27 cellular contexts compared by ENCODE assay signal in the genomic region with DNA sequence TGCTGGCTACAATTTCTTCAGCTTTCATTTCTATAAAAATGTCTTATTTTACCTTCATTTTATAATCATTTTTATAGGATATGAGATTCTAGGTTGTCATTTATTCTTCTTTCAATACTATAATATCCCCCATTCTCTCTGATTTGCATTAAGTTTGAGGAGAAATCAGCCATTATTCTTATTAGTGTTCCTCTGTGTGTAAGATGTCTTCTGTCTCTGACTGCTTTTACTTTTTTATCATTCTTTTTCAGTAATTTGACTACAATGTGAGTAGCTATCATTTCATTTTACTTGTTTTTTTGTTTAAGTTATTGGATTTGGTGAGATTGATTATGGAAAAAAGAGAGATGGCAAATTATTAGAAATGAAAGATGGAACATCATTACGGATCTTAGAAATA.
DNase-seq lines count a peak whose midpoint lies in the region; TF ChIP-seq lines count a peak whose summit lies in the region.
"Had no signal": no experiment of that assay in that cellular context is flagged by ENCODE, and none has a peak within 500 bp of the region (broad histone marks: within the 10 kb centered on the region; RNA-seq: fewer than 3 reads in every experiment).

No MANE protein-coding gene starts in this region.

- H3K27ac ChIP-seq in HEK293 (ENCODE audit: extremely low read depth, low read depth, low read length) (no peak overlapping the region), WERI-Rb-1 (no peak overlapping the region)
- H3K27ac ChIP-seq: 22Rv1; A549; BLaER1; BLaER1 treated with 17β-estradiol and CSF1 and Interleukin-3, amounts not matched to agents 10 nM and 100 nM; C4-2B had no signal

- no peak for DNase-seq in WERI-Rb-1
- DNase-seq: 8988T; ACHN; AML-193; BE2C; C1 segment of cervical spinal cord; Caco-2; Calu3; CD4-positive, alpha-beta memory T cell; CD4-positive, alpha-beta T cell; CD4-positive, CD25-positive, alpha-beta regulatory T cell; CD8-positive, alpha-beta memory T cell; CD8-positive, alpha-beta T cell; COR-L47; DMS 273 treated with DMSO at 0.1 percent for 48 hours; DMS153; DMS53; DMS79; DMS79 treated with DMSO at 0.1 percent for 48 hours; DND-41; EL had no signal

- TF ChIP-seq CTCF in HEK293 (tag by site-specific recombination; IDR thresholded peaks at IDR 0.05): no peak
- no peak for TF ChIP-seq CTCF in WERI-Rb-1 (IDR thresholded peaks at IDR 0.05; ENCODE audit: low read depth, low read length)

- H3K4me3 ChIP-seq in HEK293 (ENCODE audit: low read depth, low read length) (no peak overlapping the region), WERI-Rb-1 (ENCODE audit: low read depth, low read length) (no peak overlapping the region)
- H3K4me3 ChIP-seq: A549; BLaER1; BLaER1 treated with 17β-estradiol and CSF1 and Interleukin-3, amounts not matched to agents 10 nM and 100 nM had no signal

- no peaks in the 10 kb centered on the region for H3K9me3 ChIP-seq in HEK293 (ENCODE audit: control insufficient read depth, insufficient read depth, low read depth, low read length)
- no peaks in the 10 kb centered on the region for H3K9me3 ChIP-seq in WERI-Rb-1 (ENCODE audit: severe bottlenecking)
- H3K9me3 ChIP-seq: A549, BE2C, BLaER1, Caco-2 had no signal

- no peaks in the 10 kb centered on the region for H3K27me3 ChIP-seq in WERI-Rb-1 (ENCODE audit: insufficient read depth, low read depth, severe bottlenecking)
- H3K27me3 ChIP-seq: BE2C; BLaER1; BLaER1 treated with 17β-estradiol and CSF1 and Interleukin-3, amounts not matched to agents 10 nM and 100 nM had no signal

- H3K4me1 ChIP-seq in HEK293 (ENCODE audit: control insufficient read depth, insufficient read depth, low read length): no peaks in the 10 kb centered on the region
- H3K4me1 ChIP-seq: A549; BLaER1; BLaER1 treated with 17β-estradiol and CSF1 and Interleukin-3, amounts not matched to agents 10 nM and 100 nM; Caco-2 had no signal

- POLR2A ChIA-PET in HEK293 (lab: Yijun Ruan, JAX): no interaction called here

- CTCF ChIA-PET in HEK293 (lab: Yijun Ruan, JAX): interaction anchor here (0.9 to 1.2 kb wide), 2 partner anchors 175 to 388 kb away, joined by 3 to 6 read pairs; no protein-coding TSS in a partner anchor

- H3K36me3 ChIP-seq in HEK293 (ENCODE audit: control insufficient read depth in 2 of 2, insufficient read depth in 1 of 2, low read length in 2 of 2): no peaks in the 10 kb centered on the region
- no peaks in the 10 kb centered on the region for H3K36me3 ChIP-seq in WERI-Rb-1
- H3K36me3 ChIP-seq: BE2C; BLaER1; BLaER1 treated with 17β-estradiol and CSF1 and Interleukin-3, amounts not matched to agents 10 nM and 100 nM had no signal

TF ChIP-seq in HEK293, 187 proteins besides CTCF, POLR2A, EP300 and RAD21:
- TF ChIP-seq, protein P1, sequence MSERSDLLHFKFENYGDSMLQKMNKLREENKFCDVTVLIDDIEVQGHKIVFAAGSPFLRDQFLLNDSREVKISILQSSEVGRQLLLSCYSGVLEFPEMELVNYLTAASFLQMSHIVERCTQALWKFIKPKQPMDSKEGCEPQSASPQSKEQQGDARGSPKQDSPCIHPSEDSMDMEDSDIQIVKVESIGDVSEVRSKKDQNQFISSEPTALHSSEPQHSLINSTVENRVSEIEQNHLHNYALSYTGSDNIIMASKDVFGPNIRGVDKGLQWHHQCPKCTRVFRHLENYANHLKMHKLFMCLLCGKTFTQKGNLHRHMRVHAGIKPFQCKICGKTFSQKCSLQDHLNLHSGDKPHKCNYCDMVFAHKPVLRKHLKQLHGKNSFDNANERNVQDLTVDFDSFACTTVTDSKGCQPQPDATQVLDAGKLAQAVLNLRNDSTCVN (tag by site-specific recombination; optimal IDR thresholded peaks at IDR 0.05): no peak
- TF ChIP-seq OVOL3 (tag by site-specific recombination; IDR thresholded peaks at IDR 0.05): no peak
- no peak for TF ChIP-seq ZFP37 (tag by site-specific recombination; IDR thresholded peaks at IDR 0.05)
- TF ChIP-seq ZNF626 (tag by site-specific recombination; IDR thresholded peaks at IDR 0.05): no peak
- no peak for TF ChIP-seq YY2 (tag by site-specific recombination; IDR thresholded peaks at IDR 0.05)
- no peak for TF ChIP-seq ZNF19 (tag by site-specific recombination; IDR thresholded peaks at IDR 0.05; ENCODE audit: low read depth)
- peak; percentile 95 for TF ChIP-seq ZNF791 (tag by site-specific recombination; IDR thresholded peaks at IDR 0.05)
- TF ChIP-seq SETDB1 (IDR thresholded peaks at IDR 0.05; ENCODE audit: insufficient read length, low read length): peak; percentile 68
